15 cellular contexts compared by ENCODE assay signal in the genomic region with DNA sequence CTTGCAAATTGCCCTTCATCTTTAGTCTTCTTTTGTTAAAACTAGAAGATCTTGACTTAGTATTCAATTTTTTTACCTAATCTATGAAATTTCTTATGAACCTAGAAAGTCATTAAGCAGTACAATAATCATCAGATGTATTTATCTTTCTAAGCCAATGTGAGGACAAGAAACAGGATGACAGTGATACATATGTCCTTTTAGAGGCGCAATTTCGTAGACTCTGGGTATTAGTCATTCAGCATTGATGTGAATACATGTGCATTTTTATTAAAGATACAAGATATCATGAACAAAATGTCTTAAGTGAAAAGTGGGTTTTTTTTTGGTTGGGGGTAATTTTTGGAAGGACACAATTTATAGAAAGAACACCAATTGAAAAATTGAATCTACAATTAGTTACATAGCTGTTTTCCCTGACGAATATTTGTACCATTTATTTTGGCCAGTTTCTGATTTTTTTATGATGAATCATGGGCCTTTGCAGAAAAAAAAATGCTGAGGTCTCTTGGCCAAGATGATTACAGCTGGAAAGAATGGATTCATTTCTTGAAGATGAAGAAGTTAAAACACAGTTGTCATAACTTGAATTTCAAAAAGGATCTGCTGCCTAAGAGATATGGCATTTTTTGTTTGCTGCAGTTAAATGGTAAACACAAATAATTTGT. TPM values are rescaled to one million over a fixed set of nuclear protein-coding genes. Genes with fewer than 3 reads are reported as not detected.
A peak's percentile ranks its signal among the peaks of the same experiment; 100 is the strongest.
DNase-seq lines count a peak whose midpoint lies in the region; ATAC-seq and TF ChIP-seq lines count a peak whose summit lies in the region.
"Had no signal": no experiment of that assay in that cellular context is flagged by ENCODE, and none has a peak within 500 bp of the region (broad histone marks: within the 10 kb centered on the region; RNA-seq: fewer than 3 reads in every experiment).

No MANE protein-coding gene starts in this region.

- DNase-seq in AG08395 (ENCODE audit: low spot score) = peak; percentile 64
- DNase-seq in HT1080 (ENCODE audit: low read depth) = peak; percentile 56
- no peak for DNase-seq in chondrocyte (ENCODE audit: low spot score)
- peak; percentile 61 for DNase-seq in myocyte (ENCODE audit: low read depth)
- DNase-seq in left colon = no peak
- no peak for DNase-seq in nucleus accumbens (lab: John Stamatoyannopoulos, UW)
- DNase-seq in NCI-H2029 treated with DMSO at 0.1 percent for 48 hours (lab: John Stamatoyannopoulos, UW) = no peak
- DNase-seq: activated B cell treated with CpG ODN at 0.5 μM for 24 hours; activated CD8-positive, alpha-beta memory T cell treated with anti-CD3 and anti-CD28 coated beads, Interleukin-2, amount 50 U/mL, for 4 hours; activated naive CD8-positive, alpha-beta T cell treated with anti-CD3 and anti-CD28 coated beads, Interleukin-2, amount 10 ng/mL, durations not matched to agents 7 days and 5 days; dermis blood vessel endothelial cell; DMS153; MV-4-11 had no signal

- ATAC-seq in left colon (no peak), GM21367 (IDR thresholded peaks at IDR 0.05; ENCODE audit: unreplicated experiment) (no peak)
- ATAC-seq: esophagus mucosa had no signal

- H3K27ac Mint-ChIP-seq in chondrocyte (ENCODE audit: unreplicated experiment) = peak overlapping the region; percentile 68
- H3K27ac Mint-ChIP-seq: activated B cell treated with CpG ODN at 0.5 μM for 24 hours; activated naive CD8-positive, alpha-beta T cell treated with anti-CD3 and anti-CD28 coated beads, Interleukin-2, amount 10 ng/mL, durations not matched to agents 7 days and 5 days had no signal

- no peaks in the 10 kb centered on the region for H3K9me3 Mint-ChIP-seq in chondrocyte (ENCODE audit: low read depth)
- H3K9me3 Mint-ChIP-seq: activated B cell treated with CpG ODN at 0.5 μM for 24 hours; activated naive CD8-positive, alpha-beta T cell treated with anti-CD3 and anti-CD28 coated beads, Interleukin-2, amount 10 ng/mL, durations not matched to agents 7 days and 5 days had no signal

- no peaks in the 10 kb centered on the region for H3K27me3 Mint-ChIP-seq in chondrocyte (ENCODE audit: low read depth)
- H3K27me3 Mint-ChIP-seq: activated B cell treated with CpG ODN at 0.5 μM for 24 hours; activated naive CD8-positive, alpha-beta T cell treated with anti-CD3 and anti-CD28 coated beads, Interleukin-2, amount 10 ng/mL, durations not matched to agents 7 days and 5 days had no signal

- peak; percentile 53 for TF ChIP-seq CTCF in chondrocyte (IDR thresholded peaks at IDR 0.05)

- intact Hi-C loops in left colon (cut with DNase I, micrococcal nuclease) = no loop called here

- no peak overlapping the region for H3K4me3 Mint-ChIP-seq in chondrocyte (ENCODE audit: unreplicated experiment)
- H3K4me3 Mint-ChIP-seq: activated B cell treated with CpG ODN at 0.5 μM for 24 hours; activated naive CD8-positive, alpha-beta T cell treated with anti-CD3 and anti-CD28 coated beads, Interleukin-2, amount 10 ng/mL, durations not matched to agents 7 days and 5 days had no signal

- peaks cover 50% of the 10 kb centered on the region for H3K4me1 Mint-ChIP-seq in chondrocyte (ENCODE audit: low read depth)
- H3K4me1 Mint-ChIP-seq: activated B cell treated with CpG ODN at 0.5 μM for 24 hours; activated naive CD8-positive, alpha-beta T cell treated with anti-CD3 and anti-CD28 coated beads, Interleukin-2, amount 10 ng/mL, durations not matched to agents 7 days and 5 days had no signal

- no peaks in the 10 kb centered on the region for H3K36me3 Mint-ChIP-seq in chondrocyte (ENCODE audit: low read depth)
- H3K36me3 Mint-ChIP-seq: activated naive CD8-positive, alpha-beta T cell treated with anti-CD3 and anti-CD28 coated beads, Interleukin-2, amount 10 ng/mL, durations not matched to agents 7 days and 5 days had no signal

RNA-seq across cellular contexts. Expression of a gene that starts 48.9 kb away (rescaled TPM):
- 0.07 TPM in 1 of 2 replicates, not detected in the other for total RNA-seq in HT1080 (2014; rRNA removed; shearing (Covaris generic))
- polyA plus RNA-seq in HT1080 (2015; cell fraction: cytosol; rRNA removed) = not detected in 2 replicates
- polyA plus RNA-seq in HT1080 (2015; cell fraction: nucleus; rRNA removed) = not detected in 2 replicates
- total RNA-seq in chondrocyte (2.1 to 2.2 TPM (median 2.1 TPM) in 3 replicates), myocyte (5.6 and 7.1 TPM in 2 replicates), left colon (1 to 10 TPM in 1 of 2 donors, under 1 TPM in 1; 0.85 to 5.4 TPM)
- polyA plus RNA-seq in myocyte (2012) = 2.1 TPM
- total RNA-seq: activated B cell treated with CpG ODN at 0.5 μM for 24 hours; activated naive CD8-positive, alpha-beta T cell treated with anti-CD3 and anti-CD28 coated beads, Interleukin-2, amount 10 ng/mL, durations not matched to agents 7 days and 5 days had no signal

Comparison
In these comparisons a context has a peak if more than half of its experiments do, and no peak if none do; other contexts are left out.
1. DNase-seq: peak in AG08395 (single experiment), HT1080 (single experiment) and myocyte (single experiment); none in chondrocyte (single experiment), left colon (0 of 2), nucleus accumbens (0 of 56) and NCI-H2029 treated with DMSO at 0.1 percent for 48 hours (single experiment).